9 cellular contexts compared by ENCODE assay signal in genomic region chr17:17205368-17206148, GRCh38. TPM values are rescaled to one million over a fixed set of nuclear protein-coding genes. Genes with fewer than 3 reads are reported as not detected.
DNase-seq lines count a peak whose midpoint lies in the region; ATAC-seq, FAIRE-seq and TF ChIP-seq lines count a peak whose summit lies in the region.
"Had no signal": no experiment of that assay in that cellular context is flagged by ENCODE, and none has a peak within 500 bp of the region (broad histone marks: within the 10 kb centered on the region; RNA-seq: fewer than 3 reads in every experiment).

No MANE protein-coding gene starts in this region.

- POLR2A ChIA-PET in GM10248 (lab: Yijun Ruan, JAX) = no interaction called here

- CTCF ChIA-PET in GM10248 (lab: Yijun Ruan, JAX) = interaction anchor here (1.4 kb wide), 1 partner anchor 9 kb away, joined by 3 read pairs; no protein-coding TSS in a partner anchor

- peak overlapping the region; percentile 78 to 89 (median 85) for H3K27ac ChIP-seq in pancreas
- H3K27ac ChIP-seq: epithelial cell of prostate had no signal

- H3K4me1 Mint-ChIP-seq in HFFc6 (ENCODE audit: low read depth) = peaks cover 31% of the 10 kb centered on the region

- H3K36me3 ChIP-seq in pancreas = no peaks in the 10 kb centered on the region

- H3K9me3 Mint-ChIP-seq in HFFc6 = no peaks in the 10 kb centered on the region

- no peaks in the 10 kb centered on the region for H3K27me3 ChIP-seq in pancreas

- no peaks in the 10 kb centered on the region for H3K9me3 ChIP-seq in pancreas

- WGBS in pancreas, 2 donors = 3 to 6% methylated on average over 70 to 71 of the region's 71 CpGs

- DNase-seq in GM10248 (ENCODE audit: extremely low spot score) (peak; percentile 89), HFFc6 (peak; percentile 47), NCI-H510A (lab: John Stamatoyannopoulos, UW) (peak; percentile 15), epithelial cell of proximal tubule (ENCODE audit: low read depth) (no peak), pancreas (peak; percentile 55 to 90 (median 74)), ureter (ENCODE audit: low spot score) (peak; percentile 64)
- peak; percentile 20 for DNase-seq in activated CD8-positive, alpha-beta memory T cell treated with anti-CD3 and anti-CD28 coated beads, Interleukin-2, amount 50 U/mL, for 24 hours (ENCODE audit: extremely low read depth)

- peaks cover 7% of the 10 kb centered on the region for H3K27me3 Mint-ChIP-seq in HFFc6 (ENCODE audit: insufficient read depth)

- intact Hi-C loops in pancreas (cut with DNase I) = no loop called here

- peak; percentile 32 to 57 (median 54) for ATAC-seq in pancreas
- ATAC-seq in HG03460 (IDR thresholded peaks at IDR 0.05; ENCODE audit: unreplicated experiment) = no peak

- H3K4me3 ChIP-seq in epithelial cell of proximal tubule (ENCODE audit: low read depth, low read length) (peak overlapping the region; percentile 66), pancreas (peak overlapping the region; percentile 22 to 70 (median 52))

- peak overlapping the region; percentile 94 for H3K27ac Mint-ChIP-seq in HFFc6

- H3K4me1 ChIP-seq in pancreas = peaks cover 0 to 13% (median 11%) of the 10 kb centered on the region in 3 donors

- peaks cover 5% of the 10 kb centered on the region for H3K36me3 Mint-ChIP-seq in HFFc6 (ENCODE audit: low read depth)

- H3K4me3 Mint-ChIP-seq in HFFc6 = peak overlapping the region; percentile 90

- no peak for FAIRE-seq in pancreas (lab: Jason Lieb, UNC)

- TF ChIP-seq CTCF in GM10248 (IDR thresholded peaks at IDR 0.05; ENCODE audit: control extremely low read depth, extremely low read depth, low read depth, missing control alignments) (no peak), HFFc6 (IDR thresholded peaks at IDR 0.05) (no peak), epithelial cell of proximal tubule (conservative IDR thresholded peaks at IDR 0.05; ENCODE audit: low read depth, low read length) (no peak), pancreas (IDR thresholded peaks at IDR 0.05) (no peak)

RNA-seq across cellular contexts. Expression of gene PLD6, which starts 0.6 kb away (rescaled TPM):
- total RNA-seq in HFFc6 (2021; fragmentation: NEBNext Ultra II Directional; extraction: Animal tissue kit (Norgen Biotek cat#: 25700)) = 1 to 10 TPM; 1.7 to 3.6 (median 2.3) TPM
- total RNA-seq in epithelial cell of proximal tubule (0.92 and 3.3 TPM in 2 replicates), pancreas (1 to 10 TPM; 1.5 to 3.4 (median 2.3) TPM), ureter (4.9 TPM)
- polyA plus RNA-seq in pancreas = 1 to 10 TPM; 2.3 to 3.4 TPM

RNA-seq across cellular contexts. Expression of gene FLCN, which starts 31.4 kb away (rescaled TPM):
- 10 to 100 TPM; 15.8 to 19.2 (median 17.3) TPM for total RNA-seq in HFFc6 (2021; fragmentation: NEBNext Ultra II Directional; extraction: Animal tissue kit (Norgen Biotek cat#: 25700))
- total RNA-seq in epithelial cell of proximal tubule (16.7 and 21.0 TPM in 2 replicates), pancreas (10 to 100 TPM; 14.1 to 42.1 (median 16.8) TPM), ureter (59.8 TPM)
- 10 to 100 TPM; 27.2 to 30.1 TPM for polyA plus RNA-seq in pancreas
